In the genomic region with DNA sequence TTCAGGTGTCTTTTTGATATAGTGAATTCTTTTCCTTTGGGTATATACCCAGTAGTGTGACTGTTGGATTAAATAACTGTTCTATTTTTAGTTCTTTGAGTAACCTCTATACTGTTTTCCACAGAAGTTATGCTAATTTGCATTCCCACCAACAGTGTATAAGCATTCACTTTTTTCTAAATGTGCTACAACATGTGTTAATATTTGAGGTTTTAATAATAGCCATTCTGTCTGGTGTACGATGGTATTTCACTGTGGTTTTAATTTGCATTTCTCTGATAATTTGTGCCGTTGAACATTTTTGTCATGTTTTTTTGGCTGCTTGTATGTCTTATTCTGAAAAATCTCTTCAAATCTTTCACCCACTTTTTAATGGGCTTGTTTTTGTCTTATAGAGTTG, we compare ENCODE assay signal across 6 cellular contexts.
"Had no signal": no experiment of that assay in that cellular context is flagged by ENCODE, and none has a peak within 500 bp of the region (broad histone marks: within the 10 kb centered on the region; RNA-seq: fewer than 3 reads in every experiment).

No MANE protein-coding gene starts in this region.

- H3K27ac ChIP-seq: HL-60 had no signal

- H3K4me3 ChIP-seq: GM23338 had no signal

- ATAC-seq: GM23338, HepG2 had no signal

- DNase-seq: H9, HCEC 1CT, KBM-7 had no signal
